In genomic region chr4:78644744-78645330, GRCh38 we compare ENCODE assay signal across 1 cellular context.
TF ChIP-seq lines count a peak whose summit lies in the region.

No MANE protein-coding gene starts in this region.

TF ChIP-seq in GM12878, 131 proteins besides CTCF, POLR2A, EP300 and RAD21 (continued from another document and continues in another):
- TF ChIP-seq SKIL (IDR thresholded peaks at IDR 0.05; ENCODE audit: low read depth, poor library complexity, severe bottlenecking) (no peak), GATAD2B (conservative IDR thresholded peaks at IDR 0.05; ENCODE audit: low read depth) (no peak), BRCA1 (IDR thresholded peaks at IDR 0.05; ENCODE audit: low read depth, low read length) (no peak), SPI1 (IDR thresholded peaks at IDR 0.05; ENCODE audit: borderline replicate concordance, insufficient read depth, low read depth, low read length) (peak; percentile 59; the same call in 1 of the 2 replicates), SIN3A (IDR thresholded peaks at IDR 0.05; ENCODE audit: low read depth, low read length) (no peak), GABPA (IDR thresholded peaks at IDR 0.05; ENCODE audit: low read depth) (no peak), CHD2 (IDR thresholded peaks at IDR 0.05; ENCODE audit: borderline replicate concordance, low read depth, low read length) (no peak), E4F1 (IDR thresholded peaks at IDR 0.05; ENCODE audit: borderline replicate concordance, partially characterized antibody) (no peak), RAD51 (IDR thresholded peaks at IDR 0.05) (no peak), SUPT20H (IDR thresholded peaks at IDR 0.05; ENCODE audit: borderline replicate concordance, control insufficient read depth, low read depth, low read length) (no peak), IRF4 (IDR thresholded peaks at IDR 0.05; ENCODE audit: low read depth, low read length) (peak; percentile 88), PML (IDR thresholded peaks at IDR 0.05; ENCODE audit: low read length) (no peak), PAX5 (IDR thresholded peaks at IDR 0.05; ENCODE audit: borderline replicate concordance, low read depth, low read length) (no peak), RELB (IDR thresholded peaks at IDR 0.05; ENCODE audit: low read depth) (no peak), SREBF1 (IDR thresholded peaks at IDR 0.05; ENCODE audit: low read length) (no peak), ZSCAN29 (IDR thresholded peaks at IDR 0.05) (no peak), SUZ12 (IDR thresholded peaks at IDR 0.05; ENCODE audit: unreplicated experiment) (no peak), JUNB (IDR thresholded peaks at IDR 0.05) (peak; percentile 32; the same call in 1 of the 2 replicates), NKRF (conservative IDR thresholded peaks at IDR 0.05) (no peak), NR2F1 (conservative IDR thresholded peaks at IDR 0.05) (no peak), ZNF687 (IDR thresholded peaks at IDR 0.05) (no peak), EGR1 (IDR thresholded peaks at IDR 0.05; ENCODE audit: borderline replicate concordance in 1 of 2, low read depth in 2 of 2, low read length in 2 of 2) (no peak), IRF5 (IDR thresholded peaks at IDR 0.05; ENCODE audit: borderline replicate concordance) (no peak), BCL3 (IDR thresholded peaks at IDR 0.05; ENCODE audit: borderline replicate concordance, insufficient read depth, low read depth, low read length, poor library complexity, severe bottlenecking) (no peak), ZBTB33 (IDR thresholded peaks at IDR 0.05) (peak; percentile 82; the same call in 1 of the 2 replicates), FOS (IDR thresholded peaks at IDR 0.05; ENCODE audit: borderline replicate concordance, extremely low read depth, insufficient read length) (no peak), RB1 (IDR thresholded peaks at IDR 0.05; ENCODE audit: borderline replicate concordance) (no peak), BACH1 (IDR thresholded peaks at IDR 0.05; ENCODE audit: borderline replicate concordance) (no peak), POLR2AphosphoS5 (IDR thresholded peaks at IDR 0.05; ENCODE audit: low read length) (no peak), SIX5 (IDR thresholded peaks at IDR 0.05; ENCODE audit: low read depth, low read length, severe bottlenecking) (no peak), ATF3 (IDR thresholded peaks at IDR 0.05; ENCODE audit: borderline replicate concordance, extremely low read depth, low read depth, low read length) (no peak), ZBTB40 (IDR thresholded peaks at IDR 0.05; ENCODE audit: borderline replicate concordance) (no peak), NBN (IDR thresholded peaks at IDR 0.05) (peak; percentile 58; the same call in 1 of the 2 replicates)
